14 cellular contexts compared by ENCODE assay signal in the genomic region with DNA sequence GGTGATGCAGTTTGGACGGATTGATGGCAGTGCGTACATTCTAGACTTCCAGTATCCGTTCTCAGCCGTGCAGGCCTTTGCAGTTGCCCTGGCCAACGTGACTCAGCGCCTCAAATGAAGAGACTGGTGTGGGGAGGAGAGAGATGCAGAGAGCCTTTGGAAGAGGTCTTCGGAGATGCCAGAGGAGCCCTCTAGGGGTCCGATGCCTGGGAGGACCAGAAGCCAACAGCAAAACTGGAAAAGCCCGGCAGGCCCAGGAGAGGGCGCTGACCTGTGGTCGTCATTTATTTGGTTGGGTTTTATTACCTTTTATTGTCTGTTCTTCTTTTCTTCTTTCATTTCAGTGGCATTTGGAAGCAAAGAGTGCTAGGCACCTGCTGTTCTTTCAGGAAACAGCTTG. TPM values are rescaled to one million over a fixed set of nuclear protein-coding genes. Genes with fewer than 3 reads are reported as not detected.
A peak's percentile ranks its signal among the peaks of the same experiment; 100 is the strongest.
DNase-seq lines count a peak whose midpoint lies in the region; ATAC-seq and TF ChIP-seq lines count a peak whose summit lies in the region.
"Had no signal": no experiment of that assay in that cellular context is flagged by ENCODE, and none has a peak within 500 bp of the region (broad histone marks: within the 10 kb centered on the region; RNA-seq: fewer than 3 reads in every experiment).

No MANE protein-coding gene starts in this region.

- TF ChIP-seq CTCF in 22Rv1 (IDR thresholded peaks at IDR 0.05) = 0 out of 2 replicates have a peak, but pooled peaks have one; percentile 26

- no peaks in the 10 kb centered on the region for H3K4me1 Mint-ChIP-seq in stimulated activated effector memory CD8-positive, alpha-beta T cell treated with anti-CD3 and anti-CD28 coated beads, Interleukin-12 subunit alpha, Interleukin-12 subunit beta, amount 100 ng/mL, for 72 hours

- no peak overlapping the region for H3K4me3 Mint-ChIP-seq in stimulated activated effector memory CD8-positive, alpha-beta T cell treated with anti-CD3 and anti-CD28 coated beads, Interleukin-12 subunit alpha, Interleukin-12 subunit beta, amount 100 ng/mL, for 72 hours
- H3K4me3 Mint-ChIP-seq: activated CD8-positive, alpha-beta T cell treated with anti-CD3 and anti-CD28 coated beads for 36 hours had no signal

- H3K27me3 ChIP-seq in H7 (ENCODE audit: control insufficient read depth, insufficient read depth, low read length) = no peaks in the 10 kb centered on the region
- H3K27me3 ChIP-seq: ascending aorta had no signal

- DNase-seq in H7 = peak; percentile 95
- DNase-seq in SHP77 (lab: John Stamatoyannopoulos, UW) = peak; percentile 71 to 82
- DNase-seq in globus pallidus (ENCODE audit: low spot score) = peak; percentile 21
- no peak for DNase-seq in stimulated activated effector memory CD8-positive, alpha-beta T cell treated with anti-CD3 and anti-CD28 coated beads, Interleukin-12 subunit alpha, Interleukin-12 subunit beta, amount 100 ng/mL, for 72 hours (ENCODE audit: low spot score in 2 of 2)
- no peak for DNase-seq in T-helper 9 cell
- no peak for DNase-seq in occipital lobe (lab: John Stamatoyannopoulos, UW)
- DNase-seq: activated CD8-positive, alpha-beta T cell treated with anti-CD3 and anti-CD28 coated beads for 36 hours; foreskin melanocyte; NCI-H1417 treated with DMSO at 0.1 percent for 48 hours had no signal

- no peaks in the 10 kb centered on the region; the same call in 1 of the 2 replicates for H3K36me3 ChIP-seq in H7 (replicated peaks; ENCODE audit: control insufficient read depth, insufficient read depth, low read length)

- no peak overlapping the region for H3K27ac Mint-ChIP-seq in stimulated activated effector memory CD8-positive, alpha-beta T cell treated with anti-CD3 and anti-CD28 coated beads, Interleukin-12 subunit alpha, Interleukin-12 subunit beta, amount 100 ng/mL, for 72 hours
- H3K27ac Mint-ChIP-seq: activated CD8-positive, alpha-beta T cell treated with anti-CD3 and anti-CD28 coated beads for 36 hours had no signal

- H3K27ac ChIP-seq in 22Rv1 = no peak overlapping the region
- H3K27ac ChIP-seq: ascending aorta, C4-2B, SK-N-MC had no signal

- peaks cover 7% of the 10 kb centered on the region for H3K36me3 Mint-ChIP-seq in stimulated activated effector memory CD8-positive, alpha-beta T cell treated with anti-CD3 and anti-CD28 coated beads, Interleukin-12 subunit alpha, Interleukin-12 subunit beta, amount 100 ng/mL, for 72 hours

- H3K4me3 ChIP-seq in H7 (ENCODE audit: insufficient read depth, low read depth, low read length) = no peak overlapping the region
- H3K4me3 ChIP-seq: ascending aorta, SK-N-MC had no signal

- ATAC-seq in stimulated activated effector memory CD8-positive, alpha-beta T cell treated with anti-CD3 and anti-CD28 coated beads, Interleukin-12 subunit alpha, Interleukin-12 subunit beta, amount 100 ng/mL, for 72 hours = no peak
- ATAC-seq in HG03095 (IDR thresholded peaks at IDR 0.05; ENCODE audit: unreplicated experiment) = no peak
- ATAC-seq: activated CD8-positive, alpha-beta T cell treated with anti-CD3 and anti-CD28 coated beads for 36 hours had no signal

- H3K9me3 Mint-ChIP-seq in stimulated activated effector memory CD8-positive, alpha-beta T cell treated with anti-CD3 and anti-CD28 coated beads, Interleukin-12 subunit alpha, Interleukin-12 subunit beta, amount 100 ng/mL, for 72 hours = no peaks in the 10 kb centered on the region
- H3K9me3 Mint-ChIP-seq: activated CD8-positive, alpha-beta T cell treated with anti-CD3 and anti-CD28 coated beads for 36 hours had no signal

RNA-seq across cellular contexts. Expression of gene TMEM181, which starts 53.3 kb away (rescaled TPM):
- 14.5 and 19.3 TPM in 2 replicates for total RNA-seq in H7 (2014; rRNA removed; shearing (Covaris generic))
- total RNA-seq in occipital lobe = 80.3 TPM

Comparison
In these comparisons a context has a peak if more than half of its experiments do, and no peak if none do; other contexts are left out.
1. DNase-seq: peak in H7 (single experiment), SHP77 (2 of 2) and globus pallidus (single experiment); none in stimulated activated effector memory CD8-positive, alpha-beta T cell treated with anti-CD3 and anti-CD28 coated beads, Interleukin-12 subunit alpha, Interleukin-12 subunit beta, amount 100 ng/mL, for 72 hours (0 of 2), T-helper 9 cell (single experiment) and occipital lobe (single experiment).